ENCODE assay signal across 8 cellular contexts in the genomic region with DNA sequence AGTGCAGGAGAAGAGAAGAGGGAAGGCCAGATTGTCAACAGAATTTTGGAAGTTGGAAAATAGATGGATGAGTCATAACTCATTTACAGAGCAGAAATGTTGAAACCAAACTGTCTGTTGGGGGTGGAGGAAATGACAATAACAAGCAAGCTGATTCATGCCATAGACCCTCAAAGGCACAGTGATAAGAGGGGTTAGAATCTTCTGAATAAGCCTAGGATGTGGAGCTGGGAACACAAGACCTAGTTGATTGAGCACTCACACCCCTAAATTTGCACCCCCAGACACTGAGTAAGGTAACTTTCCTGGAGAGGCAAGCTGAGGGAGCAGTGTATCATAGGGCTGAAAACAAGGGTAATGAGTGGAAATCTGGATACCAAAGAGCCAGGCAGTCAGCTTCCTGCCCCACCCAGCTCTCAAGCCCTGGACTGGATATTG.
DNase-seq lines count a peak whose midpoint lies in the region.

No MANE protein-coding gene starts in this region.

- DNase-seq in DMS153 treated with DMSO at 0.1 percent for 48 hours (lab: John Stamatoyannopoulos, UW; ENCODE audit: unreplicated experiment) = peak; percentile 73
- DNase-seq in MG63 = peak; percentile 30
- DNase-seq in SW480 (ENCODE audit: low spot score) = peak; percentile 5
- DNase-seq in kidney tubule cell (ENCODE audit: low spot score) = peak; percentile 58
- DNase-seq in activated CD4-positive, CD25-positive, alpha-beta regulatory T cell (lab: John Stamatoyannopoulos, UW) = no peak
- DNase-seq in stimulated activated CD4-positive, alpha-beta T cell treated with anti-CD3 and anti-CD28 coated beads, Interleukin-4, amount 100 ng/mL, for 24 hours = no peak
- no peak for DNase-seq in germinal center (ENCODE audit: low spot score)
- DNase-seq in neuronal stem cell (ENCODE audit: low spot score) = no peak

- no peaks in the 10 kb centered on the region for H3K4me1 ChIP-seq in neuronal stem cell (ENCODE audit: control insufficient read depth in 2 of 2, insufficient read depth in 1 of 2, low read depth in 1 of 2, low read length in 2 of 2)

- no peak overlapping the region for H2BK12ac ChIP-seq in neuronal stem cell (ENCODE audit: low read length)

- no peak overlapping the region for H2BK5ac ChIP-seq in neuronal stem cell (ENCODE audit: low read length)

- H4K91ac ChIP-seq in neuronal stem cell (ENCODE audit: low read depth, low read length, poor library complexity) = no peak overlapping the region

- H4K8ac ChIP-seq in neuronal stem cell (ENCODE audit: low read depth, low read length) = no peak overlapping the region

- no peaks in the 10 kb centered on the region for H3K27me3 ChIP-seq in MG63
- no peaks in the 10 kb centered on the region for H3K27me3 ChIP-seq in neuronal stem cell (ENCODE audit: control insufficient read depth in 3 of 3, insufficient read depth in 3 of 3, low read depth in 1 of 3, low read length in 3 of 3)

- no peak overlapping the region for H3K23ac ChIP-seq in neuronal stem cell (ENCODE audit: low read depth, low read length, poor library complexity)

- H3K27ac ChIP-seq in neuronal stem cell (replicated peaks; ENCODE audit: low read length) = no peak overlapping the region

- H3K4me2 ChIP-seq in neuronal stem cell (ENCODE audit: insufficient read depth, low read length, poor library complexity, severe bottlenecking) = no peak overlapping the region

- no peak overlapping the region for H2BK15ac ChIP-seq in neuronal stem cell (ENCODE audit: low read length)

- no peak overlapping the region for H3K4ac ChIP-seq in neuronal stem cell (ENCODE audit: low read length)

- no peak overlapping the region for H2AFZ ChIP-seq in neuronal stem cell (ENCODE audit: low read length)

- no peak overlapping the region for H3K4me3 ChIP-seq in MG63
- no peak overlapping the region for H3K4me3 ChIP-seq in neuronal stem cell (ENCODE audit: low read length in 2 of 2)

- H3K18ac ChIP-seq in neuronal stem cell (ENCODE audit: low read length) = no peak overlapping the region

- H2BK120ac ChIP-seq in neuronal stem cell (ENCODE audit: low read depth, low read length) = no peak overlapping the region

- H2AK5ac ChIP-seq in neuronal stem cell (ENCODE audit: low read depth, low read length) = no peak overlapping the region

- no peaks in the 10 kb centered on the region for H3K79me1 ChIP-seq in neuronal stem cell (ENCODE audit: low read depth, low read length)

- H3K9ac ChIP-seq in neuronal stem cell (ENCODE audit: low read depth, low read length, poor library complexity) = no peak overlapping the region

- H3K14ac ChIP-seq in neuronal stem cell (ENCODE audit: low read length) = no peak overlapping the region

- H3K36me3 ChIP-seq in MG63 = no peaks in the 10 kb centered on the region
- no peaks in the 10 kb centered on the region for H3K36me3 ChIP-seq in neuronal stem cell (replicated peaks in 1 of 2; ENCODE audit: control insufficient read depth in 2 of 2, insufficient read depth in 2 of 2, low read length in 2 of 2)

- peaks cover 10% of the 10 kb centered on the region for H3K9me3 ChIP-seq in MG63
- peaks cover 0 to 15% of the 10 kb centered on the region in 2 donors for H3K9me3 ChIP-seq in neuronal stem cell (replicated peaks in 1 of 2; ENCODE audit: control insufficient read depth in 2 of 2, insufficient read depth in 1 of 2, low read depth in 1 of 2, low read length in 2 of 2)

Comparison
In these comparisons a context has a peak if more than half of its experiments do, and no peak if none do; other contexts are left out.
1. DNase-seq: peak in DMS153 treated with DMSO at 0.1 percent for 48 hours (single experiment), MG63 (single experiment), SW480 (single experiment) and kidney tubule cell (single experiment); none in activated CD4-positive, CD25-positive, alpha-beta regulatory T cell (0 of 4), stimulated activated CD4-positive, alpha-beta T cell treated with anti-CD3 and anti-CD28 coated beads, Interleukin-4, amount 100 ng/mL, for 24 hours (single experiment), germinal center (single experiment) and neuronal stem cell (single experiment).